1 cellular context compared by ENCODE assay signal in the genomic region with DNA sequence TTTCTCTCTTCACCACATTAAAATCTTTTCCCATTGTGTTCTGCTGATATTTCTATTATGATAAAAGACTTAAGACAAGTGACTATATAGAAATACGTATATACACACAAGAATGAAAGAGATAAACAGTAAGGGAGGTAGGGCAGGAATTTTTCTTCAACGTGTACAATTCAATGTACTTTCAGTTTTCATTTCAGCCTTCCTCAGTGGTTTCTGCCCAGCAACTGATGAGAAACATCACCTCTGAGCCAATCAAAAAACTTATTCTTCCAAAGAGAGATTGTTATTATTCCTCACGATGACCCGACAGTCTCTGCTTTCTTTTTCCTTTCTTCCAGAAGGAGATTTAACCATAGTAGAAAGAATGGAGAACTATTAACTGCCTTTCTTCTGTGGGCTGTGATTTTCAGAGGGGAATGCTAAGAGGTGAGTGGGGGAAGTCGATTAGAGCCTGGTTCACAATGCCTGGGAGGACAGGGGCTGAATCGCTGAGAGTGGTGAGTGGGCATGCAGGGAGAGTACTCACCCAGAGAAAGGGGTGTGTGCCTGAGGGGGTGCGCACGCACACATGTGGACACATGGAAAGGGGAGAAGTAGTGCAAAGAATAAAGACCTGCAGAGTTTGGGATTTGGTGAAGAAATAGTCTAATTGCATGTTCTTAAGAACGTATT.
TF ChIP-seq lines count a peak whose summit lies in the region.

TSS of gene BTN3A1 (plus strand) at position 289 of the 672 bp plus-strand sequence. CDS start 3,289 bp downstream, outside the sequence.

TF ChIP-seq in HepG2, 621 proteins besides CTCF, POLR2A, EP300 and RAD21 (continued from another document and continues in another):
- TF ChIP-seq, protein P1, sequence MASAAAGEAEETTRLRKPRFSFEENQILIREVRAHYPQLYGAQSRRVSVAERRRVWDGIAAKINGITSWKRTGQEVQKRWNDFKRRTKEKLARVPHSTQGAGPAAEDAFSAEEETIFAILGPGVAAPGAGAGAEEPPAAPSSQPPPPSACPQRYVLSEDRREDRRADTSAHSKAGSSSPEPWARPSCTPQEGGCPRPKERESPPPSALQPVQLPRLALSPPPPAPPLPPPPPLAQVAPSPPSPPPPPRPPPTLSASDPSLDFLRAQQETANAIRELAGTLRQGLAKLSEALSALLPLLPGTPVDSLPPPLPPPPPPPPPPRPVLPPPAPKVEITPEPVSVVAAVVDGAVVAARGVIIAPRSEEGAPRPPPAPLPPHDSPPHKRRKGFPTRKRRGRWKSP (CRISPR knock-in tag; IDR thresholded peaks at IDR 0.05): no peak
- TF ChIP-seq ZNF558 (CRISPR knock-in tag; IDR thresholded peaks at IDR 0.05; ENCODE audit: borderline replicate concordance): no peak
- no peak for TF ChIP-seq TIGD3 (CRISPR knock-in tag; IDR thresholded peaks at IDR 0.05; ENCODE audit: borderline replicate concordance)
- no peak for TF ChIP-seq KDM6A (CRISPR knock-in tag; IDR thresholded peaks at IDR 0.05; ENCODE audit: low read depth)
- no peak for TF ChIP-seq TBL1XR1 (IDR thresholded peaks at IDR 0.05; ENCODE audit: borderline replicate concordance, low read length, partially characterized antibody)
- peak; percentile 73 for TF ChIP-seq ASH2L (IDR thresholded peaks at IDR 0.05; ENCODE audit: insufficient read length, low read depth, low read length)
- TF ChIP-seq ZFP82 (CRISPR knock-in tag; IDR thresholded peaks at IDR 0.05; ENCODE audit: borderline replicate concordance): no peak
- TF ChIP-seq KDM1A (CRISPR knock-in tag; IDR thresholded peaks at IDR 0.05): no peak
- no peak for TF ChIP-seq ZNF577 (CRISPR knock-in tag; IDR thresholded peaks at IDR 0.05; ENCODE audit: borderline replicate concordance, low read depth)
- no peak for TF ChIP-seq SIX4 (CRISPR knock-in tag; IDR thresholded peaks at IDR 0.05)
- no peak for TF ChIP-seq ZNF75D (CRISPR knock-in tag; IDR thresholded peaks at IDR 0.05; ENCODE audit: borderline replicate concordance)
- peak; percentile 11 for TF ChIP-seq HDAC1 (CRISPR knock-in tag; IDR thresholded peaks at IDR 0.05)
- peak; percentile 48 for TF ChIP-seq FOSL2 (CRISPR knock-in tag; IDR thresholded peaks at IDR 0.05)
- TF ChIP-seq, protein P2, sequence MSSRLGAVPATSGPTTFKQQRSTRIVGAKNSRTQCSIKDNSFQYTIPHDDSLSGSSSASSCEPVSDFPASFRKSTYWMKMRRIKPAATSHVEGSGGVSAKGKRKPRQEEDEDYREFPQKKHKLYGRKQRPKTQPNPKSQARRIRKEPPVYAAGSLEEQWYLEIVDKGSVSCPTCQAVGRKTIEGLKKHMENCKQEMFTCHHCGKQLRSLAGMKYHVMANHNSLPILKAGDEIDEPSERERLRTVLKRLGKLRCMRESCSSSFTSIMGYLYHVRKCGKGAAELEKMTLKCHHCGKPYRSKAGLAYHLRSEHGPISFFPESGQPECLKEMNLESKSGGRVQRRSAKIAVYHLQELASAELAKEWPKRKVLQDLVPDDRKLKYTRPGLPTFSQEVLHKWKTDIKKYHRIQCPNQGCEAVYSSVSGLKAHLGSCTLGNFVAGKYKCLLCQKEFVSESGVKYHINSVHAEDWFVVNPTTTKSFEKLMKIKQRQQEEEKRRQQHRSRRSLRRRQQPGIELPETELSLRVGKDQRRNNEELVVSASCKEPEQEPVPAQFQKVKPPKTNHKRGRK (CRISPR knock-in tag; IDR thresholded peaks at IDR 0.05): no peak
- TF ChIP-seq ZBTB7B (CRISPR knock-in tag; IDR thresholded peaks at IDR 0.05): 0 out of 2 replicates have a peak, but pooled peaks have one; percentile 33
- no peak for TF ChIP-seq SRSF9 (IDR thresholded peaks at IDR 0.05; ENCODE audit: borderline replicate concordance, insufficient read depth, low read depth, low read length, poor library complexity, severe bottlenecking)
- no peak for TF ChIP-seq E2F5 (CRISPR knock-in tag; conservative IDR thresholded peaks at IDR 0.05)
- TF ChIP-seq ZNF232 (CRISPR knock-in tag; IDR thresholded peaks at IDR 0.05; ENCODE audit: borderline replicate concordance): no peak
- TF ChIP-seq, protein P3, sequence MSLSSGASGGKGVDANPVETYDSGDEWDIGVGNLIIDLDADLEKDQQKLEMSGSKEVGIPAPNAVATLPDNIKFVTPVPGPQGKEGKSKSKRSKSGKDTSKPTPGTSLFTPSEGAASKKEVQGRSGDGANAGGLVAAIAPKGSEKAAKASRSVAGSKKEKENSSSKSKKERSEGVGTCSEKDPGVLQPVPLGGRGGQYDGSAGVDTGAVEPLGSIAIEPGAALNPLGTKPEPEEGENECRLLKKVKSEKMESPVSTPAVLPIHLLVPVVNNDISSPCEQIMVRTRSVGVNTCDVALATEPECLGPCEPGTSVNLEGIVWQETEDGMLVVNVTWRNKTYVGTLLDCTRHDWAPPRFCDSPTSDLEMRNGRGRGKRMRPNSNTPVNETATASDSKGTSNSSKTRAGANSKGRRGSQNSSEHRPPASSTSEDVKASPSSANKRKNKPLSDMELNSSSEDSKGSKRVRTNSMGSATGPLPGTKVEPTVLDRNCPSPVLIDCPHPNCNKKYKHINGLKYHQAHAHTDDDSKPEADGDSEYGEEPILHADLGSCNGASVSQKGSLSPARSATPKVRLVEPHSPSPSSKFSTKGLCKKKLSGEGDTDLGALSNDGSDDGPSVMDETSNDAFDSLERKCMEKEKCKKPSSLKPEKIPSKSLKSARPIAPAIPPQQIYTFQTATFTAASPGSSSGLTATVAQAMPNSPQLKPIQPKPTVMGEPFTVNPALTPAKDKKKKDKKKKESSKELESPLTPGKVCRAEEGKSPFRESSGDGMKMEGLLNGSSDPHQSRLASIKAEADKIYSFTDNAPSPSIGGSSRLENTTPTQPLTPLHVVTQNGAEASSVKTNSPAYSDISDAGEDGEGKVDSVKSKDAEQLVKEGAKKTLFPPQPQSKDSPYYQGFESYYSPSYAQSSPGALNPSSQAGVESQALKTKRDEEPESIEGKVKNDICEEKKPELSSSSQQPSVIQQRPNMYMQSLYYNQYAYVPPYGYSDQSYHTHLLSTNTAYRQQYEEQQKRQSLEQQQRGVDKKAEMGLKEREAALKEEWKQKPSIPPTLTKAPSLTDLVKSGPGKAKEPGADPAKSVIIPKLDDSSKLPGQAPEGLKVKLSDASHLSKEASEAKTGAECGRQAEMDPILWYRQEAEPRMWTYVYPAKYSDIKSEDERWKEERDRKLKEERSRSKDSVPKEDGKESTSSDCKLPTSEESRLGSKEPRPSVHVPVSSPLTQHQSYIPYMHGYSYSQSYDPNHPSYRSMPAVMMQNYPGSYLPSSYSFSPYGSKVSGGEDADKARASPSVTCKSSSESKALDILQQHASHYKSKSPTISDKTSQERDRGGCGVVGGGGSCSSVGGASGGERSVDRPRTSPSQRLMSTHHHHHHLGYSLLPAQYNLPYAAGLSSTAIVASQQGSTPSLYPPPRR (CRISPR knock-in tag; IDR thresholded peaks at IDR 0.05; ENCODE audit: borderline replicate concordance): no peak; the same call in 1 of the 2 replicates
- TF ChIP-seq TSC22D2 (CRISPR knock-in tag; IDR thresholded peaks at IDR 0.05; ENCODE audit: borderline replicate concordance): no peak
- TF ChIP-seq DMAP1 (CRISPR knock-in tag; IDR thresholded peaks at IDR 0.05): peak; percentile 64; the same call in 1 of the 2 replicates
- TF ChIP-seq ZNF607 (CRISPR knock-in tag; IDR thresholded peaks at IDR 0.05; ENCODE audit: borderline replicate concordance): no peak; the same call in 1 of the 2 replicates
- peak; percentile 88; the same call in 1 of the 3 replicates for TF ChIP-seq MXI1 (IDR thresholded peaks at IDR 0.05; ENCODE audit: borderline replicate concordance, low read depth, low read length)
- 0 out of 2 replicates have a peak, but pooled peaks have one; percentile 30 for TF ChIP-seq ZNF775 (CRISPR knock-in tag; IDR thresholded peaks at IDR 0.05; ENCODE audit: borderline replicate concordance)
- TF ChIP-seq SALL1 (CRISPR knock-in tag; IDR thresholded peaks at IDR 0.05): peak; percentile 56
- no peak for TF ChIP-seq CENPX (CRISPR knock-in tag; IDR thresholded peaks at IDR 0.05)
- peak; percentile 71 for TF ChIP-seq NFYB (CRISPR knock-in tag; IDR thresholded peaks at IDR 0.05)
- no peak for TF ChIP-seq CERS6 (CRISPR knock-in tag; IDR thresholded peaks at IDR 0.05)
- no peak for TF ChIP-seq ZKSCAN1 (IDR thresholded peaks at IDR 0.05; ENCODE audit: low read length)
- TF ChIP-seq RBM22 (optimal IDR thresholded peaks at IDR 0.05; ENCODE audit: low read length): no peak
- TF ChIP-seq ZSCAN20 (CRISPR knock-in tag; IDR thresholded peaks at IDR 0.05; ENCODE audit: borderline replicate concordance): no peak
- TF ChIP-seq GLMP (CRISPR knock-in tag; IDR thresholded peaks at IDR 0.05; ENCODE audit: borderline replicate concordance): no peak
- no peak for TF ChIP-seq NFE2 (CRISPR knock-in tag; IDR thresholded peaks at IDR 0.05)
- TF ChIP-seq ATAD3A (CRISPR knock-in tag; IDR thresholded peaks at IDR 0.05): no peak
- TF ChIP-seq CAMTA2 (CRISPR knock-in tag; IDR thresholded peaks at IDR 0.05; ENCODE audit: borderline replicate concordance): no peak
- no peak for TF ChIP-seq SRF (IDR thresholded peaks at IDR 0.05; ENCODE audit: low read depth, low read length)
- peak; percentile 49 for TF ChIP-seq POLR2AphosphoS5 (IDR thresholded peaks at IDR 0.05; ENCODE audit: low read depth, low read length)
- TF ChIP-seq, protein P4, sequence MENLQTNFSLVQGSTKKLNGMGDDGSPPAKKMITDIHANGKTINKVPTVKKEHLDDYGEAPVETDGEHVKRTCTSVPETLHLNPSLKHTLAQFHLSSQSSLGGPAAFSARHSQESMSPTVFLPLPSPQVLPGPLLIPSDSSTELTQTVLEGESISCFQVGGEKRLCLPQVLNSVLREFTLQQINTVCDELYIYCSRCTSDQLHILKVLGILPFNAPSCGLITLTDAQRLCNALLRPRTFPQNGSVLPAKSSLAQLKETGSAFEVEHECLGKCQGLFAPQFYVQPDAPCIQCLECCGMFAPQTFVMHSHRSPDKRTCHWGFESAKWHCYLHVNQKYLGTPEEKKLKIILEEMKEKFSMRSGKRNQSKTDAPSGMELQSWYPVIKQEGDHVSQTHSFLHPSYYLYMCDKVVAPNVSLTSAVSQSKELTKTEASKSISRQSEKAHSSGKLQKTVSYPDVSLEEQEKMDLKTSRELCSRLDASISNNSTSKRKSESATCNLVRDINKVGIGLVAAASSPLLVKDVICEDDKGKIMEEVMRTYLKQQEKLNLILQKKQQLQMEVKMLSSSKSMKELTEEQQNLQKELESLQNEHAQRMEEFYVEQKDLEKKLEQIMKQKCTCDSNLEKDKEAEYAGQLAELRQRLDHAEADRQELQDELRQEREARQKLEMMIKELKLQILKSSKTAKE (CRISPR knock-in tag; IDR thresholded peaks at IDR 0.05; ENCODE audit: borderline replicate concordance): no peak
- TF ChIP-seq RFX1 (IDR thresholded peaks at IDR 0.05): no peak
- TF ChIP-seq SNRNP70 (IDR thresholded peaks at IDR 0.05; ENCODE audit: low read depth, low read length): no peak
- TF ChIP-seq HDAC2 (CRISPR knock-in tag; IDR thresholded peaks at IDR 0.05): peak; percentile 45; the same call in 1 of the 2 replicates
- TF ChIP-seq TBX2 (CRISPR knock-in tag; IDR thresholded peaks at IDR 0.05; ENCODE audit: borderline replicate concordance): peak; percentile 18; the same call in 1 of the 2 replicates
- no peak for TF ChIP-seq ZNF720 (CRISPR knock-in tag; IDR thresholded peaks at IDR 0.05)
- peak; percentile 93 for TF ChIP-seq CREM (IDR thresholded peaks at IDR 0.05)
- TF ChIP-seq CREM (CRISPR knock-in tag; IDR thresholded peaks at IDR 0.05): no peak
- TF ChIP-seq, protein P5, sequence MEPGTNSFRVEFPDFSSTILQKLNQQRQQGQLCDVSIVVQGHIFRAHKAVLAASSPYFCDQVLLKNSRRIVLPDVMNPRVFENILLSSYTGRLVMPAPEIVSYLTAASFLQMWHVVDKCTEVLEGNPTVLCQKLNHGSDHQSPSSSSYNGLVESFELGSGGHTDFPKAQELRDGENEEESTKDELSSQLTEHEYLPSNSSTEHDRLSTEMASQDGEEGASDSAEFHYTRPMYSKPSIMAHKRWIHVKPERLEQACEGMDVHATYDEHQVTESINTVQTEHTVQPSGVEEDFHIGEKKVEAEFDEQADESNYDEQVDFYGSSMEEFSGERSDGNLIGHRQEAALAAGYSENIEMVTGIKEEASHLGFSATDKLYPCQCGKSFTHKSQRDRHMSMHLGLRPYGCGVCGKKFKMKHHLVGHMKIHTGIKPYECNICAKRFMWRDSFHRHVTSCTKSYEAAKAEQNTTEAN (CRISPR knock-in tag; conservative IDR thresholded peaks at IDR 0.05): no peak
- 0 out of 2 replicates have a peak, but pooled peaks have one; percentile 30 for TF ChIP-seq ZNF230 (CRISPR knock-in tag; IDR thresholded peaks at IDR 0.05)
- TF ChIP-seq KMT2A (CRISPR knock-in tag; IDR thresholded peaks at IDR 0.05): 0 out of 2 replicates have a peak, but pooled peaks have one; percentile 67
- no peak for TF ChIP-seq REL (CRISPR knock-in tag; conservative IDR thresholded peaks at IDR 0.05)
- no peak for TF ChIP-seq SP2 (CRISPR knock-in tag; IDR thresholded peaks at IDR 0.05)
- TF ChIP-seq GLI4 (CRISPR knock-in tag; IDR thresholded peaks at IDR 0.05; ENCODE audit: borderline replicate concordance): peak; percentile 37; the same call in 1 of the 2 replicates
- no peak; the same call in 1 of the 2 replicates for TF ChIP-seq RARA (CRISPR knock-in tag; IDR thresholded peaks at IDR 0.05)
